1 cellular context compared by ENCODE assay signal in genomic region chr6:43625393-43625992, GRCh38.
TF ChIP-seq lines count a peak whose summit lies in the region.

No MANE protein-coding gene starts in this region.

TF ChIP-seq in K562, 482 proteins besides CTCF, POLR2A, EP300 and RAD21 (continued from another document):
- TF ChIP-seq ZNF407 (IDR thresholded peaks at IDR 0.05; ENCODE audit: low read depth) = no peak
- no peak for TF ChIP-seq SRSF3 (IDR thresholded peaks at IDR 0.05; ENCODE audit: insufficient read depth, low read length)
- TF ChIP-seq BHLHE40 (IDR thresholded peaks at IDR 0.05; ENCODE audit: low read length) = no peak
- TF ChIP-seq SFPQ (IDR thresholded peaks at IDR 0.05; ENCODE audit: low read depth, low read length) = no peak
